7 cellular contexts compared by ENCODE assay signal in genomic region chr22:37561209-37562048, GRCh38. TPM values are rescaled to one million over a fixed set of nuclear protein-coding genes. Genes with fewer than 3 reads are reported as not detected.
DNase-seq lines count a peak whose midpoint lies in the region; ATAC-seq, FAIRE-seq and TF ChIP-seq lines count a peak whose summit lies in the region.

No MANE protein-coding gene starts in this region.

- POLR2A ChIA-PET in activated CD8-positive, alpha-beta T cell treated with anti-CD3 and anti-CD28 coated beads for 36 hours (lab: Charles Lee): interaction anchor here (0.6 to 1.7 kb wide), 7 partner anchors 12 to 203 kb away, joined by 3 to 8 read pairs (median 3); no protein-coding TSS in a partner anchor

- peaks cover 49% of the 10 kb centered on the region for H3K27me3 Mint-ChIP-seq in activated CD8-positive, alpha-beta T cell treated with anti-CD3 and anti-CD28 coated beads for 36 hours

- peak; percentile 73 for TF ChIP-seq POLR2A in right lobe of liver (IDR thresholded peaks at IDR 0.05)

- ATAC-seq in activated CD8-positive, alpha-beta T cell treated with anti-CD3 and anti-CD28 coated beads for 36 hours: peak; percentile 68
- ATAC-seq in right lobe of liver: peak; percentile 56 to 70 (median 61)
- ATAC-seq in HG03442 (IDR thresholded peaks at IDR 0.05; ENCODE audit: unreplicated experiment): no peak

- WGBS in right lobe of liver (ENCODE audit: insufficient coverage, low coverage, low lambda C conversion rate, missing lambda C conversion rate): 0% methylated on average over 12 of the region's 57 CpGs

- H3K27me3 ChIP-seq in dorsolateral prefrontal cortex (peaks cover 0 to 19% (median 0%) of the 10 kb centered on the region in 45 donors), right lobe of liver (no peaks in the 10 kb centered on the region)

- H3K27ac ChIP-seq in dorsolateral prefrontal cortex: peak overlapping the region; percentile 87 to 100 (median 98)
- peak overlapping the region; percentile 95 to 99 (median 97) for H3K27ac ChIP-seq in right lobe of liver

- H3K27ac Mint-ChIP-seq in activated CD8-positive, alpha-beta T cell treated with anti-CD3 and anti-CD28 coated beads for 36 hours: peak overlapping the region; percentile 65

- H3K9me3 ChIP-seq in right lobe of liver: no peaks in the 10 kb centered on the region

- peak; percentile 51 for FAIRE-seq in GM18507 (lab: Jason Lieb, UNC)

- no peaks in the 10 kb centered on the region for H3K9me3 Mint-ChIP-seq in activated CD8-positive, alpha-beta T cell treated with anti-CD3 and anti-CD28 coated beads for 36 hours

- H3K36me3 ChIP-seq in right lobe of liver: peaks cover 0 to 7% (median 4%) of the 10 kb centered on the region in 4 donors

- H3K4me3 ChIP-seq in dorsolateral prefrontal cortex (peak overlapping the region; percentile 51 to 88 (median 72)), right lobe of liver (peak overlapping the region; percentile 63 to 86 (median 84))

- no peaks in the 10 kb centered on the region for H3K36me3 Mint-ChIP-seq in activated CD8-positive, alpha-beta T cell treated with anti-CD3 and anti-CD28 coated beads for 36 hours (ENCODE audit: low read depth)

- peaks cover 27% of the 10 kb centered on the region for H3K4me1 Mint-ChIP-seq in activated CD8-positive, alpha-beta T cell treated with anti-CD3 and anti-CD28 coated beads for 36 hours (ENCODE audit: low read depth)

- peak; percentile 60 for DNase-seq in GM18507 (ENCODE audit: extremely low spot score, insufficient read length, low read depth)
- peak; percentile 16 for DNase-seq in NCI-H2227 treated with DMSO at 0.1 percent for 48 hours (lab: John Stamatoyannopoulos, UW)
- peak; percentile 95 for DNase-seq in activated CD8-positive, alpha-beta T cell treated with anti-CD3 and anti-CD28 coated beads for 36 hours
- DNase-seq in dorsolateral prefrontal cortex: peak; percentile 30 to 94 (median 87)
- peak; percentile 92 to 95 (median 94) for DNase-seq in right lobe of liver
- peak; percentile 85 to 88 for DNase-seq in stimulated activated CD4-positive, alpha-beta T cell treated with anti-CD3 and anti-CD28 coated beads, Interleukin-2, amount 100 ng/mL, for 48 hours

- H3K4me1 ChIP-seq in right lobe of liver: peaks cover 0 to 78% (median 45%) of the 10 kb centered on the region in 4 donors

- CTCF ChIA-PET in activated CD8-positive, alpha-beta T cell treated with anti-CD3 and anti-CD28 coated beads for 36 hours (lab: Charles Lee): interaction anchor here (0.6 to 15.7 kb wide), 24 partner anchors 9 to 292 kb away, joined by 3 to 501 read pairs (median 3); partner anchors contain the start of genes CYTH4, GGA1, LGALS2 and MFNG

- intact Hi-C loops in activated CD8-positive, alpha-beta T cell treated with anti-CD3 and anti-CD28 coated beads for 36 hours (cut with micrococcal nuclease): loop anchor here (10.0 kb wide), 1 partner anchor 247 kb away; no protein-coding TSS in a partner anchor
- intact Hi-C loops in dorsolateral prefrontal cortex (cut with DNase I) (no loop called here), right lobe of liver (cut with DNase I) (no loop called here)

- peak overlapping the region; percentile 50 for H3K4me3 Mint-ChIP-seq in activated CD8-positive, alpha-beta T cell treated with anti-CD3 and anti-CD28 coated beads for 36 hours

- peak; percentile 82 for TF ChIP-seq CTCF in activated CD8-positive, alpha-beta T cell treated with anti-CD3 and anti-CD28 coated beads for 36 hours (IDR thresholded peaks at IDR 0.05)
- peak; percentile 56 to 92 (median 80) for TF ChIP-seq CTCF in dorsolateral prefrontal cortex (IDR thresholded peaks at IDR 0.05 in 54 of 56, conservative IDR thresholded peaks at IDR 0.05 in 2 of 56; ENCODE audit: low read depth in 1 of 56, partially characterized antibody in 56 of 56)
- peak; percentile 82 to 92 (median 88) for TF ChIP-seq CTCF in right lobe of liver (IDR thresholded peaks at IDR 0.05)

RNA-seq across cellular contexts. Expression of gene CDC42EP1, which starts 1.1 kb away (rescaled TPM):
- total RNA-seq in activated CD8-positive, alpha-beta T cell treated with anti-CD3 and anti-CD28 coated beads for 36 hours: under 1 TPM; 0.59 to 0.72 TPM
- 100 to 1,000 TPM in 9 of 120 experiments, 10 to 100 TPM in 111; 12.4 to 203 (median 48.3) TPM for total RNA-seq in dorsolateral prefrontal cortex
- total RNA-seq in right lobe of liver: 100 to 1,000 TPM in 1 of 6 experiments, 10 to 100 TPM in 5; 29.2 to 117 (median 68.0) TPM

RNA-seq across cellular contexts. Expression of gene LGALS2, which starts 18.5 kb away (rescaled TPM):
- total RNA-seq in activated CD8-positive, alpha-beta T cell treated with anti-CD3 and anti-CD28 coated beads for 36 hours: not detected
- total RNA-seq in dorsolateral prefrontal cortex (1 to 10 TPM in 3 of 120 experiments, not detected in 117; 1.4 to 2.5 (median 1.5) TPM), right lobe of liver (under 1 TPM in 1 of 6 experiments, not detected in 5; 0.64 TPM)

RNA-seq across cellular contexts. Expression of gene CARD10, which starts 42.2 kb away (rescaled TPM):
- total RNA-seq in activated CD8-positive, alpha-beta T cell treated with anti-CD3 and anti-CD28 coated beads for 36 hours: under 1 TPM; 0.09 to 0.18 TPM
- total RNA-seq in dorsolateral prefrontal cortex (1 to 10 TPM; 1.0 to 7.3 (median 2.8) TPM), right lobe of liver (10 to 100 TPM in 5 of 6 experiments, 1 to 10 TPM in 1; 9.0 to 27.8 (median 14.2) TPM)

RNA-seq across cellular contexts. Expression of gene GGA1, which starts 47.2 kb away (rescaled TPM):
- total RNA-seq in activated CD8-positive, alpha-beta T cell treated with anti-CD3 and anti-CD28 coated beads for 36 hours: 10 to 100 TPM; 59.7 to 62.8 TPM
- total RNA-seq in dorsolateral prefrontal cortex (10 to 100 TPM; 45.6 to 94.6 (median 65.5) TPM), right lobe of liver (10 to 100 TPM; 18.4 to 27.3 (median 24.1) TPM)

Comparison
In these comparisons a context has a peak if more than half of its experiments do, and no peak if none do; other contexts are left out.
1. DNase-seq: peak in every context shown above with its lines; median percentile 95 in activated CD8-positive, alpha-beta T cell treated with anti-CD3 and anti-CD28 coated beads for 36 hours; 94 in right lobe of liver; 87 in dorsolateral prefrontal cortex; 86 in stimulated activated CD4-positive, alpha-beta T cell treated with anti-CD3 and anti-CD28 coated beads, Interleukin-2, amount 100 ng/mL, for 48 hours; 60 in GM18507; 16 in NCI-H2227 treated with DMSO at 0.1 percent for 48 hours.
2. RNA of gene CDC42EP1, which starts 1.1 kb away (total RNA-seq): 29.2 to 117 TPM in right lobe of liver and 12.4 to 203 TPM in dorsolateral prefrontal cortex; 0.59 to 0.72 TPM in activated CD8-positive, alpha-beta T cell treated with anti-CD3 and anti-CD28 coated beads for 36 hours; every median in the first group is over 4 times any median in the second.
3. Peak in every context shown above with its lines, with median percentiles within 50 percentile points of each other: CTCF ChIP-seq.